In the genomic region with DNA sequence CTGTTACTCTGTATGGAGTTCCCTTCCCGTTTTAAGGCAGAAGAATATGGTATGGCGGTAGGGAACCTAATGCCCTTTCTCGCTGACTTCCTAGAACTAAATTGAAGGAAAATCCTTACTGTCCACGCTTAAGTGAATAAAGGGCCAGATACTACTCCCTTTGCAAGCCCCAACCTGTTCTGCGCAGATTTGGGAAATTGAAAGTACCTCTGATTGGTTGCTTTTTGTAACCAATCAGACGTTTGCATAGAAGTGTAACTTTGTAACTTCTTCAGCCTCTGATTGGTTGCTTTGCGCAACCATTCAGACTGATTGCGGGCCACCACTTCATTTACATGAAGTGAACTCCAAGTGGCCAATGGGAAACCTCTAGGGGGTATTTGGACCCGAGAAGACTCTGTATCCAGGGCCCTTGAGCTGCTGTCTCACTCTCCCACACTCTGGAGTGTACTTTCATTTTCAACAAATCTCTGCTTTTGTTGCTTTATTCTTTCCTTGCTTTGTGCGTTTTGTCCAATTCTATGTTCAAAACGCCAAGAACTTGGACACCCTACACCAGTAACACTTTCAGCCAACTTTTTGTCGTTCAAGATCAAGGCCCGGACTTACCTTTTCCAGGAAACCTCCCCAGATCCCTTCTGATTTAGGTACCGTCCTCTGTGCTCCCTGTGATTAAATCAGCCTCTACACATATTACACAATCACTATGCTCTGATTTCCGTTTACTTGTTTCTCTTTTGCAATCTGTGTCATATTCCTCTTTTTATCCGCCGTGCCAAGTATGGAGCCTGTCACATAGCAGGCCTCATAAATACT, we compare ENCODE assay signal across 8 cellular contexts. TPM values are rescaled to one million over a fixed set of nuclear protein-coding genes. Genes with fewer than 3 reads are reported as not detected.
DNase-seq lines count a peak whose midpoint lies in the region; ATAC-seq and TF ChIP-seq lines count a peak whose summit lies in the region.

No MANE protein-coding gene starts in this region.

- H3K27ac ChIP-seq in liver (ENCODE audit: low read depth in 1 of 2, low read length in 2 of 2) = peak overlapping the region; percentile 93 to 97

- H3K9me3 Mint-ChIP-seq in activated T-helper 2 cell treated with anti-CD3 and anti-CD28 coated beads, Interferon-gamma antibody, Interleukin-2, Interleukin-4, amounts not matched to agents 10 μg/mL and 5 μg/mL and 100 μg/mL, durations not matched to agents 14 hours and 24 hours and 36 hours = peaks cover 6% of the 10 kb centered on the region

- peaks cover 6 to 30% (median 22%) of the 10 kb centered on the region in 4 donors for H3K4me1 ChIP-seq in liver (ENCODE audit: control insufficient read depth in 4 of 4, insufficient read depth in 4 of 4, low read length in 3 of 4)

- H3K4me1 Mint-ChIP-seq in activated T-helper 2 cell treated with anti-CD3 and anti-CD28 coated beads, Interferon-gamma antibody, Interleukin-2, Interleukin-4, amounts not matched to agents 10 μg/mL and 5 μg/mL and 100 μg/mL, durations not matched to agents 14 hours and 24 hours and 36 hours (ENCODE audit: low read depth) = peaks cover 37% of the 10 kb centered on the region

- H3K27ac Mint-ChIP-seq in activated T-helper 2 cell treated with anti-CD3 and anti-CD28 coated beads, Interferon-gamma antibody, Interleukin-2, Interleukin-4, amounts not matched to agents 10 μg/mL and 5 μg/mL and 100 μg/mL, durations not matched to agents 14 hours and 24 hours and 36 hours = peak overlapping the region; percentile 93

- H3K27me3 Mint-ChIP-seq in activated T-helper 2 cell treated with anti-CD3 and anti-CD28 coated beads, Interferon-gamma antibody, Interleukin-2, Interleukin-4, amounts not matched to agents 10 μg/mL and 5 μg/mL and 100 μg/mL, durations not matched to agents 14 hours and 24 hours and 36 hours (ENCODE audit: low read depth) = peaks cover 3% of the 10 kb centered on the region

- 42% methylated on average over 17 of the region's 17 CpGs for WGBS in liver

- DNase-seq in A172 (ENCODE audit: low spot score) (peak; percentile 30), H7 (no peak), NCI-H1694 (lab: John Stamatoyannopoulos, UW) (no peak)
- no peak for DNase-seq in Jurkat, Clone E6-1 (ENCODE audit: low read depth, low spot score)
- DNase-seq in activated T-helper 2 cell treated with anti-CD3 and anti-CD28 coated beads, Interferon-gamma antibody, Interleukin-2, Interleukin-4, amounts not matched to agents 10 μg/mL and 5 μg/mL and 100 μg/mL, durations not matched to agents 14 hours and 24 hours and 36 hours (ENCODE audit: low spot score) = no peak

- H3K9me3 ChIP-seq in liver (ENCODE audit: control insufficient read depth in 4 of 4, low read length in 3 of 4) = no peaks in the 10 kb centered on the region

- H3K27me3 ChIP-seq in liver (ENCODE audit: control insufficient read depth in 4 of 4, insufficient read depth in 4 of 4, low read length in 3 of 4) (no peaks in the 10 kb centered on the region), H7 (ENCODE audit: control insufficient read depth, insufficient read depth, low read length) (peaks cover 10% of the 10 kb centered on the region; the same call in 1 of the 2 replicates)

- peak overlapping the region; percentile 98 for H3K4me3 Mint-ChIP-seq in activated T-helper 2 cell treated with anti-CD3 and anti-CD28 coated beads, Interferon-gamma antibody, Interleukin-2, Interleukin-4, amounts not matched to agents 10 μg/mL and 5 μg/mL and 100 μg/mL, durations not matched to agents 14 hours and 24 hours and 36 hours (ENCODE audit: low read depth)

- intact Hi-C loops in activated T-helper 2 cell treated with anti-CD3 and anti-CD28 coated beads, Interferon-gamma antibody, Interleukin-2, Interleukin-4, amounts not matched to agents 10 μg/mL and 5 μg/mL and 100 μg/mL, durations not matched to agents 14 hours and 24 hours and 36 hours (cut with micrococcal nuclease) = no loop called here

- peaks cover 31% of the 10 kb centered on the region for H3K36me3 Mint-ChIP-seq in activated T-helper 2 cell treated with anti-CD3 and anti-CD28 coated beads, Interferon-gamma antibody, Interleukin-2, Interleukin-4, amounts not matched to agents 10 μg/mL and 5 μg/mL and 100 μg/mL, durations not matched to agents 14 hours and 24 hours and 36 hours (ENCODE audit: low read depth)

- H3K4me3 ChIP-seq in Jurkat, Clone E6-1 (ENCODE audit: low read length) = peak overlapping the region; percentile 94
- H3K4me3 ChIP-seq in liver (ENCODE audit: low read depth in 1 of 3, low read length in 3 of 3) = peak overlapping the region; percentile 82 to 94 (median 93)
- H3K4me3 ChIP-seq in H7 (ENCODE audit: insufficient read depth, low read depth, low read length) = no peak overlapping the region

- peak overlapping the region; percentile 79 to 85 for H3K9ac ChIP-seq in liver (ENCODE audit: low read depth in 1 of 2, low read length in 2 of 2)

- H3K36me3 ChIP-seq in liver (ENCODE audit: control insufficient read depth in 4 of 4, insufficient read depth in 3 of 4, low read depth in 1 of 4, low read length in 3 of 4) (no peaks in the 10 kb centered on the region), H7 (replicated peaks; ENCODE audit: control insufficient read depth, insufficient read depth, low read length) (peaks cover 3% of the 10 kb centered on the region)

- TF ChIP-seq RAD21 in liver (IDR thresholded peaks at IDR 0.05) = no peak

- no peak for TF ChIP-seq CTCF in liver (IDR thresholded peaks at IDR 0.05; ENCODE audit: low read depth, low read length, missing input control)

- ATAC-seq in GM18502 (IDR thresholded peaks at IDR 0.05; ENCODE audit: poor library complexity, unreplicated experiment) (no peak), HG02973 (IDR thresholded peaks at IDR 0.05; ENCODE audit: unreplicated experiment) (no peak)

TF ChIP-seq in liver, 16 proteins besides CTCF, POLR2A, EP300 and RAD21:
- TF ChIP-seq, protein P1, sequence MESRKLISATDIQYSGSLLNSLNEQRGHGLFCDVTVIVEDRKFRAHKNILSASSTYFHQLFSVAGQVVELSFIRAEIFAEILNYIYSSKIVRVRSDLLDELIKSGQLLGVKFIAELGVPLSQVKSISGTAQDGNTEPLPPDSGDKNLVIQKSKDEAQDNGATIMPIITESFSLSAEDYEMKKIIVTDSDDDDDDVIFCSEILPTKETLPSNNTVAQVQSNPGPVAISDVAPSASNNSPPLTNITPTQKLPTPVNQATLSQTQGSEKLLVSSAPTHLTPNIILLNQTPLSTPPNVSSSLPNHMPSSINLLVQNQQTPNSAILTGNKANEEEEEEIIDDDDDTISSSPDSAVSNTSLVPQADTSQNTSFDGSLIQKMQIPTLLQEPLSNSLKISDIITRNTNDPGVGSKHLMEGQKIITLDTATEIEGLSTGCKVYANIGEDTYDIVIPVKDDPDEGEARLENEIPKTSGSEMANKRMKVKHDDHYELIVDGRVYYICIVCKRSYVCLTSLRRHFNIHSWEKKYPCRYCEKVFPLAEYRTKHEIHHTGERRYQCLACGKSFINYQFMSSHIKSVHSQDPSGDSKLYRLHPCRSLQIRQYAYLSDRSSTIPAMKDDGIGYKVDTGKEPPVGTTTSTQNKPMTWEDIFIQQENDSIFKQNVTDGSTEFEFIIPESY (IDR thresholded peaks at IDR 0.05) = peak; percentile 37
- TF ChIP-seq MAX (IDR thresholded peaks at IDR 0.05) (no peak), SP1 (IDR thresholded peaks at IDR 0.05) (peak; percentile 85), JUND (IDR thresholded peaks at IDR 0.05) (peak in 1 of 2 donors; percentile 25), HNF4A (conservative IDR thresholded peaks at IDR 0.05) (peak; percentile 2 to 52), RXRA (IDR thresholded peaks at IDR 0.05) (peak in 1 of 2 donors; percentile 11)

RNA-seq across cellular contexts. Expression of gene TMEM33, which starts 1.0 kb away (rescaled TPM):
- total RNA-seq in A172 (2014; rRNA removed; shearing (Covaris generic)) = 60.4 and 73.4 TPM in 2 replicates
- polyA plus RNA-seq in Jurkat, Clone E6-1 (2012; ENCODE audit: insufficient read depth, insufficient read length) = 39.4 TPM
- 76.7 and 84.0 TPM in 2 replicates for total RNA-seq in activated T-helper 2 cell treated with anti-CD3 and anti-CD28 coated beads, Interferon-gamma antibody, Interleukin-2, Interleukin-4, amounts not matched to agents 10 μg/mL and 5 μg/mL and 100 μg/mL, durations not matched to agents 14 hours and 24 hours and 36 hours
- total RNA-seq in liver = 10 to 100 TPM; 28.8 to 49.0 TPM
- 10 to 100 TPM; 20.8 to 34.7 TPM for polyA plus RNA-seq in liver
- 42.7 and 61.7 TPM in 2 replicates for total RNA-seq in H7 (2014; rRNA removed; shearing (Covaris generic))

RNA-seq across cellular contexts. Expression of gene DCAF4L1, which starts 47.4 kb away (rescaled TPM):
- total RNA-seq in A172 (2014; rRNA removed; shearing (Covaris generic)) = not detected in 2 replicates
- not detected for polyA plus RNA-seq in Jurkat, Clone E6-1 (2012; ENCODE audit: insufficient read depth, insufficient read length)
- 0.11 and 0.18 TPM in 2 replicates for total RNA-seq in activated T-helper 2 cell treated with anti-CD3 and anti-CD28 coated beads, Interferon-gamma antibody, Interleukin-2, Interleukin-4, amounts not matched to agents 10 μg/mL and 5 μg/mL and 100 μg/mL, durations not matched to agents 14 hours and 24 hours and 36 hours
- total RNA-seq in liver = under 1 TPM; under 0.01 to 0.59 TPM
- under 1 TPM; 0.05 to 0.08 TPM for polyA plus RNA-seq in liver
- total RNA-seq in H7 (2014; rRNA removed; shearing (Covaris generic)) = 0.14 and 0.37 TPM in 2 replicates

RNA-seq across cellular contexts. Expression of gene SLC30A9, which starts 56.1 kb away (rescaled TPM):
- total RNA-seq in A172 (2014; rRNA removed; shearing (Covaris generic)) = 96.8 and 105 TPM in 2 replicates
- 33.9 TPM for polyA plus RNA-seq in Jurkat, Clone E6-1 (2012; ENCODE audit: insufficient read depth, insufficient read length)
- 49.9 and 51.7 TPM in 2 replicates for total RNA-seq in activated T-helper 2 cell treated with anti-CD3 and anti-CD28 coated beads, Interferon-gamma antibody, Interleukin-2, Interleukin-4, amounts not matched to agents 10 μg/mL and 5 μg/mL and 100 μg/mL, durations not matched to agents 14 hours and 24 hours and 36 hours
- 10 to 100 TPM; 27.6 to 31.0 TPM for total RNA-seq in liver
- polyA plus RNA-seq in liver = 10 to 100 TPM; 13.5 to 16.7 TPM
- total RNA-seq in H7 (2014; rRNA removed; shearing (Covaris generic)) = 55.5 and 64.7 TPM in 2 replicates
